1 cellular context compared by ENCODE assay signal in the genomic region with DNA sequence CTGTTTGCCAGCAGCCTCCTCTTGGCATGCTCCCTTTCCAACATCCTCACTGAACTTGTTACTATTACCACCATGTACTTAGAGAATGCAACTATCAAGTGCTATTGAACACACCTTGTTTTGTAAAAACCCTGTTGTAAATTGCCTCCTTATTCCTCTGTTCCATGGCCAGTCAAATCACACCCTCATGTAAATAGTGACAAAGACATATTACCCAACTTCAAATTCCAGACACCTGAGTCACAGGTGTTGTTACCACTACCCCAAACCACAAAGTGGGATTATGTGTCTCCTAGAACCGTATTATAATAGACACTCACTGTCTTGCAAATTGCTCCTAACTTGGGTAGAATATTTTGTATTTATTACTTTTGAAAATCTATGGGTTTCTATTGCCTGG.
A peak's percentile ranks its signal among the peaks of the same experiment; 100 is the strongest.
TF ChIP-seq lines count a peak whose summit lies in the region.

No MANE protein-coding gene starts in this region.

TF ChIP-seq in H1, 55 proteins besides CTCF, POLR2A, EP300 and RAD21:
- no peak for TF ChIP-seq CBX5 (IDR thresholded peaks at IDR 0.05; ENCODE audit: low read depth, low read length)
- 0 out of 2 replicates have a peak, but pooled peaks have one; percentile 30 for TF ChIP-seq JUND (IDR thresholded peaks at IDR 0.05; ENCODE audit: low read length)
TF ChIP-seq in H1: peak in this region for 1.
